Comparison of ENCODE assay signal across 18 cellular contexts in genomic region chr16:11901091-11901490, GRCh38. TPM values are rescaled to one million over a fixed set of nuclear protein-coding genes. Genes with fewer than 3 reads are reported as not detected.
DNase-seq lines count a peak whose midpoint lies in the region; ATAC-seq lines count a peak whose summit lies in the region.
"Had no signal": no experiment of that assay in that cellular context is flagged by ENCODE, and none has a peak within 500 bp of the region (broad histone marks: within the 10 kb centered on the region; RNA-seq: fewer than 3 reads in every experiment).

No MANE protein-coding gene starts in this region.

- H3K36me3 ChIP-seq in CD8-positive, alpha-beta memory T cell (ENCODE audit: insufficient read depth, low read length), result peaks cover 10% of the 10 kb centered on the region
- H3K36me3 ChIP-seq: vagina had no signal

- CTCF ChIA-PET in T-cell (lab: Charles Lee), result no interaction called here
- CTCF ChIA-PET in CD8-positive, alpha-beta memory T cell (lab: Charles Lee), result no interaction called here

- peaks cover 7 to 12% of the 10 kb centered on the region in 2 donors for H3K36me3 Mint-ChIP-seq in activated naive CD4-positive, alpha-beta T cell treated with anti-CD3 and anti-CD28 coated beads, Interleukin-2, amount 50 U/mL, for 72 hours
- peaks cover 14% of the 10 kb centered on the region for H3K36me3 Mint-ChIP-seq in T-cell
- H3K36me3 Mint-ChIP-seq in effector memory CD8-positive, alpha-beta T cell (ENCODE audit: insufficient read depth), result peaks cover 48% of the 10 kb centered on the region
- peaks cover 3 to 55% (median 12%) of the 10 kb centered on the region in 3 donors for H3K36me3 Mint-ChIP-seq in CD8-positive, alpha-beta memory T cell

- H3K27ac ChIP-seq in CD8-positive, alpha-beta memory T cell (ENCODE audit: low read depth, low read length), result no peak overlapping the region
- H3K27ac ChIP-seq: foreskin keratinocyte, vagina had no signal

- H3K4me1 Mint-ChIP-seq in T-cell, result peaks cover 59 to 68% (median 64%) of the 10 kb centered on the region in 3 donors
- peaks cover 28 to 45% of the 10 kb centered on the region in 2 donors for H3K4me1 Mint-ChIP-seq in effector memory CD8-positive, alpha-beta T cell (ENCODE audit: low read depth in 2 of 2)
- H3K4me1 Mint-ChIP-seq in CD8-positive, alpha-beta memory T cell, result peaks cover 43 to 75% (median 64%) of the 10 kb centered on the region in 3 donors

- H3K9me3 Mint-ChIP-seq in activated naive CD4-positive, alpha-beta T cell treated with anti-CD3 and anti-CD28 coated beads, Interleukin-2, amount 50 U/mL, for 72 hours, result no peaks in the 10 kb centered on the region
- no peaks in the 10 kb centered on the region for H3K9me3 Mint-ChIP-seq in T-cell
- no peaks in the 10 kb centered on the region for H3K9me3 Mint-ChIP-seq in effector memory CD8-positive, alpha-beta T cell
- H3K9me3 Mint-ChIP-seq in CD8-positive, alpha-beta memory T cell, result no peaks in the 10 kb centered on the region
- H3K9me3 Mint-ChIP-seq: T-helper 1 cell treated with Interleukin-12 subunit alpha and Interleukin-12 subunit beta and Interleukin-4 antibody, amounts not matched to agents 30 μg/mL and 1 μg/mL, for 36 hours had no signal

- ATAC-seq in activated naive CD4-positive, alpha-beta T cell treated with anti-CD3 and anti-CD28 coated beads, Interleukin-2, amount 50 U/mL, for 72 hours, result peak; percentile 66
- ATAC-seq in T-cell (replicated peaks in 1 of 4), result no peak
- peak; percentile 21 for ATAC-seq in effector memory CD8-positive, alpha-beta T cell (replicated peaks)
- ATAC-seq: foreskin keratinocyte had no signal

- no peaks in the 10 kb centered on the region for H3K27me3 ChIP-seq in CD8-positive, alpha-beta memory T cell (ENCODE audit: insufficient read depth, low read length, poor library complexity, severe bottlenecking)
- H3K27me3 ChIP-seq: foreskin keratinocyte, vagina had no signal

- POLR2A ChIA-PET in T-cell (lab: Charles Lee), result no interaction called here
- POLR2A ChIA-PET in CD8-positive, alpha-beta memory T cell (lab: Charles Lee), result no interaction called here

- no peak overlapping the region for H3K4me3 Mint-ChIP-seq in T-cell
- H3K4me3 Mint-ChIP-seq in effector memory CD8-positive, alpha-beta T cell, result no peak overlapping the region
- H3K4me3 Mint-ChIP-seq in CD8-positive, alpha-beta memory T cell, result no peak overlapping the region
- H3K4me3 Mint-ChIP-seq: B cell; T-helper 1 cell treated with Interleukin-12 subunit alpha and Interleukin-12 subunit beta and Interleukin-4 antibody, amounts not matched to agents 30 μg/mL and 1 μg/mL, for 36 hours had no signal

- no peaks in the 10 kb centered on the region for H3K27me3 Mint-ChIP-seq in T-cell
- no peaks in the 10 kb centered on the region for H3K27me3 Mint-ChIP-seq in effector memory CD8-positive, alpha-beta T cell
- H3K27me3 Mint-ChIP-seq in CD8-positive, alpha-beta memory T cell, result no peaks in the 10 kb centered on the region
- H3K27me3 Mint-ChIP-seq: B cell, progenitor cell of endocrine pancreas had no signal

- H3K4me1 ChIP-seq in CD8-positive, alpha-beta memory T cell (ENCODE audit: insufficient read depth, low read length), result peaks cover 7% of the 10 kb centered on the region
- H3K4me1 ChIP-seq: foreskin keratinocyte had no signal

- H3K4me3 ChIP-seq in CD8-positive, alpha-beta memory T cell (ENCODE audit: low read length), result no peak overlapping the region
- H3K4me3 ChIP-seq: vagina had no signal

- peak overlapping the region; percentile 22 to 44 for H3K27ac Mint-ChIP-seq in activated naive CD4-positive, alpha-beta T cell treated with anti-CD3 and anti-CD28 coated beads, Interleukin-2, amount 50 U/mL, for 72 hours
- peak overlapping the region; percentile 11 to 52 for H3K27ac Mint-ChIP-seq in T-cell
- peak overlapping the region in 1 of 2 donors; percentile 65 for H3K27ac Mint-ChIP-seq in effector memory CD8-positive, alpha-beta T cell
- peak overlapping the region in 2 of 8 donors; percentile 68 to 76 for H3K27ac Mint-ChIP-seq in CD8-positive, alpha-beta memory T cell
- H3K27ac Mint-ChIP-seq: B cell; progenitor cell of endocrine pancreas; T-helper 1 cell treated with Interleukin-12 subunit alpha and Interleukin-12 subunit beta and Interleukin-4 antibody, amounts not matched to agents 30 μg/mL and 1 μg/mL, for 36 hours had no signal

- H3K9me3 ChIP-seq in CD8-positive, alpha-beta memory T cell (ENCODE audit: low read length), result no peaks in the 10 kb centered on the region
- H3K9me3 ChIP-seq: vagina had no signal

- DNase-seq in activated naive CD4-positive, alpha-beta T cell treated with anti-CD3 and anti-CD28 coated beads, Interleukin-2, amount 50 U/mL, for 72 hours (ENCODE audit: low spot score in 2 of 2), result no peak
- no peak for DNase-seq in activated naive CD4-positive, alpha-beta T cell treated with Interleukin-2 at 50 U/mL for 16 hours
- DNase-seq in T-cell (no peak), GOT3 (lab: John Stamatoyannopoulos, UW) (no peak), COLO668 (lab: John Stamatoyannopoulos, UW; ENCODE audit: unreplicated experiment) (no peak)
- no peak for DNase-seq in effector memory CD8-positive, alpha-beta T cell
- DNase-seq in central memory CD4-positive, alpha-beta T cell, result no peak
- no peak for DNase-seq in CD8-positive, alpha-beta memory T cell
- DNase-seq: activated gamma-delta T cell; DMS153; foreskin keratinocyte; Kasumi-1; NCI-H1694; NK-92 treated with Interleukin-12 subunit alpha and Interleukin-12 subunit beta, amount 100 ng/mL, for 24 hours had no signal

RNA-seq across cellular contexts. Expression of gene GSPT1, which starts 14.7 kb away (rescaled TPM):
- 100 to 1,000 TPM; 154 to 181 TPM for total RNA-seq in activated naive CD4-positive, alpha-beta T cell treated with anti-CD3 and anti-CD28 coated beads, Interleukin-2, amount 50 U/mL, for 72 hours
- total RNA-seq in T-cell, result 100 to 1,000 TPM in 2 of 5 donors, 10 to 100 TPM in 3; 84.2 to 166 (median 92.5) TPM
- 100 to 1,000 TPM; 228 to 237 TPM for total RNA-seq in CD8-positive, alpha-beta memory T cell
- polyA plus RNA-seq in CD8-positive, alpha-beta memory T cell, result 90.8 TPM

RNA-seq across cellular contexts. Expression of gene NPIPB2, which starts 40.8 kb away (rescaled TPM):
- total RNA-seq in activated naive CD4-positive, alpha-beta T cell treated with anti-CD3 and anti-CD28 coated beads, Interleukin-2, amount 50 U/mL, for 72 hours, result 10 to 100 TPM; 16.5 to 24.5 TPM
- total RNA-seq in T-cell, result 10 to 100 TPM; 14.6 to 23.1 (median 19.5) TPM
- total RNA-seq in CD8-positive, alpha-beta memory T cell, result 1 to 10 TPM; 9.4 to 9.7 TPM
- polyA plus RNA-seq in CD8-positive, alpha-beta memory T cell, result 1.3 TPM

RNA-seq across cellular contexts. Expression of gene RSL1D1, which starts 49.7 kb away (rescaled TPM):
- total RNA-seq in activated naive CD4-positive, alpha-beta T cell treated with anti-CD3 and anti-CD28 coated beads, Interleukin-2, amount 50 U/mL, for 72 hours, result 100 to 1,000 TPM; 255 to 326 TPM
- 100 to 1,000 TPM; 165 to 205 (median 180) TPM for total RNA-seq in T-cell
- 100 to 1,000 TPM; 355 to 362 TPM for total RNA-seq in CD8-positive, alpha-beta memory T cell
- polyA plus RNA-seq in CD8-positive, alpha-beta memory T cell, result 265 TPM

Comparison
In these comparisons a context has a peak if more than half of its experiments do, and no peak if none do; other contexts are left out.
1. ATAC-seq: peak in activated naive CD4-positive, alpha-beta T cell treated with anti-CD3 and anti-CD28 coated beads, Interleukin-2, amount 50 U/mL, for 72 hours (2 of 2) and effector memory CD8-positive, alpha-beta T cell (single experiment); none in T-cell (0 of 4).